ENCODE assay signal across 14 cellular contexts in genomic region chr22:32996276-32996675, GRCh38.
DNase-seq lines count a peak whose midpoint lies in the region; ATAC-seq and TF ChIP-seq lines count a peak whose summit lies in the region.
"Had no signal": no experiment of that assay in that cellular context is flagged by ENCODE, and none has a peak within 500 bp of the region (broad histone marks: within the 10 kb centered on the region; RNA-seq: fewer than 3 reads in every experiment).

No MANE protein-coding gene starts in this region.

- H3K9me2 ChIP-seq in GM23248 (ENCODE audit: insufficient read depth) = no peaks in the 10 kb centered on the region

- no peak overlapping the region for H2AFZ ChIP-seq in GM23248

- no peak for TF ChIP-seq CTCF in RWPE2 (IDR thresholded peaks at IDR 0.05; ENCODE audit: poor library complexity, severe bottlenecking)
- no peak for TF ChIP-seq CTCF in gastroesophageal sphincter (IDR thresholded peaks at IDR 0.05)
- no peak for TF ChIP-seq CTCF in gastrocnemius medialis (IDR thresholded peaks at IDR 0.05 in 4 of 5, conservative IDR thresholded peaks at IDR 0.05 in 1 of 5)
- TF ChIP-seq CTCF in endodermal cell (conservative IDR thresholded peaks at IDR 0.05) = no peak
- TF ChIP-seq CTCF in HFFc6 (IDR thresholded peaks at IDR 0.05) = no peak

- 0 out of 2 replicates have a peak, but pooled peaks cover 4% of the 10 kb centered on the region for H3F3A ChIP-seq in GM23248 (ENCODE audit: insufficient read depth)

- H3K9ac ChIP-seq in GM23248 (no peak overlapping the region), endodermal cell (ENCODE audit: extremely low read depth, low read length, poor library complexity, severe bottlenecking) (no peak overlapping the region)

- H3K27me3 ChIP-seq in GM23248 (replicated peaks; ENCODE audit: insufficient read depth) (peaks cover 8% of the 10 kb centered on the region), RWPE2 (ENCODE audit: insufficient read depth, poor library complexity, severe bottlenecking) (no peaks in the 10 kb centered on the region), gastroesophageal sphincter (no peaks in the 10 kb centered on the region), gastrocnemius medialis (no peaks in the 10 kb centered on the region), endodermal cell (ENCODE audit: control insufficient read depth, insufficient read depth, low read length, poor library complexity, severe bottlenecking) (no peaks in the 10 kb centered on the region)

- H4K20me1 ChIP-seq in GM23248 (ENCODE audit: insufficient read depth) = no peaks in the 10 kb centered on the region

- WGBS in GM23248 (ENCODE audit: low coverage in 1 of 2, low lambda C conversion rate in 2 of 2, missing lambda C conversion rate in 2 of 2), 2 experiments = 48 to 50% methylated on average over 4 of the region's 4 CpGs
- WGBS in gastroesophageal sphincter (ENCODE audit: low coverage in 1 of 2), 2 donors = 42 to 84% methylated on average over 3 to 4 of the region's 4 CpGs
- WGBS in endodermal cell (ENCODE audit: insufficient coverage in 1 of 2, insufficient read length in 1 of 2), 2 experiments = 85 to 100% methylated on average over 3 to 4 of the region's 4 CpGs

- H3K4me3 Mint-ChIP-seq in endodermal cell = no peak overlapping the region
- no peak overlapping the region for H3K4me3 Mint-ChIP-seq in HFFc6

- H3K27me3 Mint-ChIP-seq in endodermal cell (ENCODE audit: insufficient read depth) (no peaks in the 10 kb centered on the region), HFFc6 (ENCODE audit: insufficient read depth) (peaks cover 38% of the 10 kb centered on the region)

- in situ Hi-C loops in GM23248 (cut with MboI) (loop anchor here (25.0 kb wide), 1 partner anchor 334 kb away; no protein-coding TSS in a partner anchor), gastrocnemius medialis (cut with MboI; ENCODE audit: low sequenced_read_pairs in 4 of 4) (loop anchor here in 3 of 4 donors (5.0 to 25.0 kb wide), 2 partner anchors 334 to 469 kb away; no protein-coding TSS in a partner anchor)

- no peaks in the 10 kb centered on the region for H3K36me3 Mint-ChIP-seq in endodermal cell (ENCODE audit: low read depth)
- no peaks in the 10 kb centered on the region for H3K36me3 Mint-ChIP-seq in HFFc6 (ENCODE audit: low read depth)

- no peaks in the 10 kb centered on the region for H3K79me2 ChIP-seq in GM23248 (ENCODE audit: insufficient read depth)

- H3K27ac Mint-ChIP-seq in endodermal cell (no peak overlapping the region), HFFc6 (no peak overlapping the region)

- H3K36me3 ChIP-seq in GM23248 (ENCODE audit: low read depth) (no peaks in the 10 kb centered on the region), RWPE2 (ENCODE audit: low read depth) (no peaks in the 10 kb centered on the region), gastroesophageal sphincter (no peaks in the 10 kb centered on the region), gastrocnemius medialis (no peaks in the 10 kb centered on the region), endodermal cell (ENCODE audit: control insufficient read depth, insufficient read depth, low read length) (no peaks in the 10 kb centered on the region)

- peak overlapping the region; percentile 10 for H3K4me2 ChIP-seq in GM23248 (ENCODE audit: unreplicated experiment)

- H3K9me3 ChIP-seq in GM23248 (ENCODE audit: low read depth) (no peaks in the 10 kb centered on the region), RWPE2 (ENCODE audit: severe bottlenecking) (no peaks in the 10 kb centered on the region), gastroesophageal sphincter (no peaks in the 10 kb centered on the region), gastrocnemius medialis (no peaks in the 10 kb centered on the region), endodermal cell (ENCODE audit: control insufficient read depth, low read length) (no peaks in the 10 kb centered on the region)

- H3K9me3 Mint-ChIP-seq in endodermal cell (no peaks in the 10 kb centered on the region), HFFc6 (no peaks in the 10 kb centered on the region)

- intact Hi-C loops in gastrocnemius medialis (cut with DNase I; ENCODE audit: low total_unique reads) = loop anchor here (5.0 kb wide), 2 partner anchors 194 to 584 kb away; partner anchors contain the start of genes RTCB and TIMP3

- H3K27ac ChIP-seq in GM23248 (no peak overlapping the region), RWPE2 (ENCODE audit: poor library complexity, severe bottlenecking) (peak overlapping the region; percentile 80), gastroesophageal sphincter (peak overlapping the region in 3 of 4 donors; percentile 46 to 67 (median 57)), gastrocnemius medialis (peak overlapping the region in 3 of 4 donors; percentile 8 to 34 (median 18)), endodermal cell (ENCODE audit: low read depth, low read length) (no peak overlapping the region)
- H3K27ac ChIP-seq: C4-2B had no signal

- no peak for TF ChIP-seq EP300 in gastroesophageal sphincter (IDR thresholded peaks at IDR 0.05)

- no peak for ATAC-seq in RWPE2 (ENCODE audit: low read depth)
- ATAC-seq in gastroesophageal sphincter = peak; percentile 9
- ATAC-seq in gastrocnemius medialis = no peak

- DNase-seq in GM23248 = no peak
- DNase-seq in RWPE2 (ENCODE audit: low spot score) = no peak
- no peak for DNase-seq in gastrocnemius medialis
- DNase-seq in endodermal cell = no peak
- no peak for DNase-seq in HFFc6
- no peak for DNase-seq in cerebellum (ENCODE audit: low spot score)
- DNase-seq: ACHN, AML-193, NCI-H1105, NCI-H2081, NCI-H446 treated with DMSO at 0.1 percent for 48 hours, NCI-H69 had no signal

- H3K4me1 ChIP-seq in GM23248 (ENCODE audit: insufficient read depth) (peaks cover 16% of the 10 kb centered on the region), RWPE2 (ENCODE audit: insufficient read depth, poor library complexity, severe bottlenecking) (peaks cover 37% of the 10 kb centered on the region), gastroesophageal sphincter (peaks cover 0 to 54% (median 17%) of the 10 kb centered on the region in 3 donors), gastrocnemius medialis (peaks cover 6 to 20% of the 10 kb centered on the region in 2 donors), endodermal cell (ENCODE audit: control insufficient read depth, insufficient read depth, low read length) (no peaks in the 10 kb centered on the region)

- no peak for TF ChIP-seq POLR2A in gastroesophageal sphincter (IDR thresholded peaks at IDR 0.05)
- no peak for TF ChIP-seq POLR2A in gastrocnemius medialis (IDR thresholded peaks at IDR 0.05)

- H3K4me1 Mint-ChIP-seq in endodermal cell = no peaks in the 10 kb centered on the region
- peaks cover 16% of the 10 kb centered on the region for H3K4me1 Mint-ChIP-seq in HFFc6 (ENCODE audit: low read depth)

- H3K4me3 ChIP-seq in GM23248 (no peak overlapping the region), RWPE2 (ENCODE audit: severe bottlenecking) (no peak overlapping the region), gastroesophageal sphincter (no peak overlapping the region), gastrocnemius medialis (no peak overlapping the region), endodermal cell (ENCODE audit: low read length) (no peak overlapping the region)

Comparison
In these comparisons a context has a peak if more than half of its experiments do, and no peak if none do; other contexts are left out.
1. H3K27ac ChIP-seq: peak in RWPE2 (single experiment), gastroesophageal sphincter (3 of 4) and gastrocnemius medialis (3 of 4); none in GM23248 (single experiment) and endodermal cell (single experiment).